Comparison of ENCODE assay signal across 2 cellular contexts in the genomic region with DNA sequence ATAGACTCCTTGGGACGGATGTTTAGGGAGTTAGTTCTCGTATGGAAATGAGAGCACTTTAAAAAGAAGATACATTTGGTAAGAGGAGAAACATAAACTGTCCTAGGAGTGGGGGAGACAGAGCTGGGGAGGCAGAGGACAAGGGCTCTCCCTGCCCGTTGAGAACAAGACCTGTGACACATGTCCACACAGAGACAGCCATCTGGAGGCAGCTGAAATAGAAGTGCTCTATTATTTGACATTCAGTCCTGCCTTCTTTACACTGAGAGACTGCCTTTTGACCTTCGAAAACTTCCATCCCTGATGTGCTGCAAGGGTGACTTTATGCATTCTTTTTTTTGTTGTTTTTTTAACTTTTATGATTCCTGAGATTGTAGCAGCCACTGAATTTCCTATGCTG.
TF ChIP-seq lines count a peak whose summit lies in the region.

No MANE protein-coding gene starts in this region.

TF ChIP-seq in GM23338, 12 proteins besides CTCF, POLR2A, EP300 and RAD21 (continued from another document):
- TF ChIP-seq, protein P1, sequence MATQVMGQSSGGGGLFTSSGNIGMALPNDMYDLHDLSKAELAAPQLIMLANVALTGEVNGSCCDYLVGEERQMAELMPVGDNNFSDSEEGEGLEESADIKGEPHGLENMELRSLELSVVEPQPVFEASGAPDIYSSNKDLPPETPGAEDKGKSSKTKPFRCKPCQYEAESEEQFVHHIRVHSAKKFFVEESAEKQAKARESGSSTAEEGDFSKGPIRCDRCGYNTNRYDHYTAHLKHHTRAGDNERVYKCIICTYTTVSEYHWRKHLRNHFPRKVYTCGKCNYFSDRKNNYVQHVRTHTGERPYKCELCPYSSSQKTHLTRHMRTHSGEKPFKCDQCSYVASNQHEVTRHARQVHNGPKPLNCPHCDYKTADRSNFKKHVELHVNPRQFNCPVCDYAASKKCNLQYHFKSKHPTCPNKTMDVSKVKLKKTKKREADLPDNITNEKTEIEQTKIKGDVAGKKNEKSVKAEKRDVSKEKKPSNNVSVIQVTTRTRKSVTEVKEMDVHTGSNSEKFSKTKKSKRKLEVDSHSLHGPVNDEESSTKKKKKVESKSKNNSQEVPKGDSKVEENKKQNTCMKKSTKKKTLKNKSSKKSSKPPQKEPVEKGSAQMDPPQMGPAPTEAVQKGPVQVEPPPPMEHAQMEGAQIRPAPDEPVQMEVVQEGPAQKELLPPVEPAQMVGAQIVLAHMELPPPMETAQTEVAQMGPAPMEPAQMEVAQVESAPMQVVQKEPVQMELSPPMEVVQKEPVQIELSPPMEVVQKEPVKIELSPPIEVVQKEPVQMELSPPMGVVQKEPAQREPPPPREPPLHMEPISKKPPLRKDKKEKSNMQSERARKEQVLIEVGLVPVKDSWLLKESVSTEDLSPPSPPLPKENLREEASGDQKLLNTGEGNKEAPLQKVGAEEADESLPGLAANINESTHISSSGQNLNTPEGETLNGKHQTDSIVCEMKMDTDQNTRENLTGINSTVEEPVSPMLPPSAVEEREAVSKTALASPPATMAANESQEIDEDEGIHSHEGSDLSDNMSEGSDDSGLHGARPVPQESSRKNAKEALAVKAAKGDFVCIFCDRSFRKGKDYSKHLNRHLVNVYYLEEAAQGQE (IDR thresholded peaks at IDR 0.05; ENCODE audit: unreplicated experiment) = no peak
- TF ChIP-seq STAT1 (IDR thresholded peaks at IDR 0.05; ENCODE audit: unreplicated experiment) = no peak
- TF ChIP-seq ZNF462 (CRISPR knock-in tag; IDR thresholded peaks at IDR 0.05) = no peak
- no peak for TF ChIP-seq POLR2AphosphoS5 (IDR thresholded peaks at IDR 0.05; ENCODE audit: low read depth)
- TF ChIP-seq CREB1 (CRISPR knock-in tag; IDR thresholded peaks at IDR 0.05; ENCODE audit: low read depth) = no peak
- TF ChIP-seq, protein P2, sequence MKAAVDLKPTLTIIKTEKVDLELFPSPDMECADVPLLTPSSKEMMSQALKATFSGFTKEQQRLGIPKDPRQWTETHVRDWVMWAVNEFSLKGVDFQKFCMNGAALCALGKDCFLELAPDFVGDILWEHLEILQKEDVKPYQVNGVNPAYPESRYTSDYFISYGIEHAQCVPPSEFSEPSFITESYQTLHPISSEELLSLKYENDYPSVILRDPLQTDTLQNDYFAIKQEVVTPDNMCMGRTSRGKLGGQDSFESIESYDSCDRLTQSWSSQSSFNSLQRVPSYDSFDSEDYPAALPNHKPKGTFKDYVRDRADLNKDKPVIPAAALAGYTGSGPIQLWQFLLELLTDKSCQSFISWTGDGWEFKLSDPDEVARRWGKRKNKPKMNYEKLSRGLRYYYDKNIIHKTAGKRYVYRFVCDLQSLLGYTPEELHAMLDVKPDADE (IDR thresholded peaks at IDR 0.05) = no peak
- no peak for TF ChIP-seq ZNF331 (CRISPR knock-in tag; IDR thresholded peaks at IDR 0.05; ENCODE audit: low read depth)

TF ChIP-seq in H1, 55 proteins besides CTCF, POLR2A, EP300 and RAD21 (continued from another document):
- TF ChIP-seq, protein P3, sequence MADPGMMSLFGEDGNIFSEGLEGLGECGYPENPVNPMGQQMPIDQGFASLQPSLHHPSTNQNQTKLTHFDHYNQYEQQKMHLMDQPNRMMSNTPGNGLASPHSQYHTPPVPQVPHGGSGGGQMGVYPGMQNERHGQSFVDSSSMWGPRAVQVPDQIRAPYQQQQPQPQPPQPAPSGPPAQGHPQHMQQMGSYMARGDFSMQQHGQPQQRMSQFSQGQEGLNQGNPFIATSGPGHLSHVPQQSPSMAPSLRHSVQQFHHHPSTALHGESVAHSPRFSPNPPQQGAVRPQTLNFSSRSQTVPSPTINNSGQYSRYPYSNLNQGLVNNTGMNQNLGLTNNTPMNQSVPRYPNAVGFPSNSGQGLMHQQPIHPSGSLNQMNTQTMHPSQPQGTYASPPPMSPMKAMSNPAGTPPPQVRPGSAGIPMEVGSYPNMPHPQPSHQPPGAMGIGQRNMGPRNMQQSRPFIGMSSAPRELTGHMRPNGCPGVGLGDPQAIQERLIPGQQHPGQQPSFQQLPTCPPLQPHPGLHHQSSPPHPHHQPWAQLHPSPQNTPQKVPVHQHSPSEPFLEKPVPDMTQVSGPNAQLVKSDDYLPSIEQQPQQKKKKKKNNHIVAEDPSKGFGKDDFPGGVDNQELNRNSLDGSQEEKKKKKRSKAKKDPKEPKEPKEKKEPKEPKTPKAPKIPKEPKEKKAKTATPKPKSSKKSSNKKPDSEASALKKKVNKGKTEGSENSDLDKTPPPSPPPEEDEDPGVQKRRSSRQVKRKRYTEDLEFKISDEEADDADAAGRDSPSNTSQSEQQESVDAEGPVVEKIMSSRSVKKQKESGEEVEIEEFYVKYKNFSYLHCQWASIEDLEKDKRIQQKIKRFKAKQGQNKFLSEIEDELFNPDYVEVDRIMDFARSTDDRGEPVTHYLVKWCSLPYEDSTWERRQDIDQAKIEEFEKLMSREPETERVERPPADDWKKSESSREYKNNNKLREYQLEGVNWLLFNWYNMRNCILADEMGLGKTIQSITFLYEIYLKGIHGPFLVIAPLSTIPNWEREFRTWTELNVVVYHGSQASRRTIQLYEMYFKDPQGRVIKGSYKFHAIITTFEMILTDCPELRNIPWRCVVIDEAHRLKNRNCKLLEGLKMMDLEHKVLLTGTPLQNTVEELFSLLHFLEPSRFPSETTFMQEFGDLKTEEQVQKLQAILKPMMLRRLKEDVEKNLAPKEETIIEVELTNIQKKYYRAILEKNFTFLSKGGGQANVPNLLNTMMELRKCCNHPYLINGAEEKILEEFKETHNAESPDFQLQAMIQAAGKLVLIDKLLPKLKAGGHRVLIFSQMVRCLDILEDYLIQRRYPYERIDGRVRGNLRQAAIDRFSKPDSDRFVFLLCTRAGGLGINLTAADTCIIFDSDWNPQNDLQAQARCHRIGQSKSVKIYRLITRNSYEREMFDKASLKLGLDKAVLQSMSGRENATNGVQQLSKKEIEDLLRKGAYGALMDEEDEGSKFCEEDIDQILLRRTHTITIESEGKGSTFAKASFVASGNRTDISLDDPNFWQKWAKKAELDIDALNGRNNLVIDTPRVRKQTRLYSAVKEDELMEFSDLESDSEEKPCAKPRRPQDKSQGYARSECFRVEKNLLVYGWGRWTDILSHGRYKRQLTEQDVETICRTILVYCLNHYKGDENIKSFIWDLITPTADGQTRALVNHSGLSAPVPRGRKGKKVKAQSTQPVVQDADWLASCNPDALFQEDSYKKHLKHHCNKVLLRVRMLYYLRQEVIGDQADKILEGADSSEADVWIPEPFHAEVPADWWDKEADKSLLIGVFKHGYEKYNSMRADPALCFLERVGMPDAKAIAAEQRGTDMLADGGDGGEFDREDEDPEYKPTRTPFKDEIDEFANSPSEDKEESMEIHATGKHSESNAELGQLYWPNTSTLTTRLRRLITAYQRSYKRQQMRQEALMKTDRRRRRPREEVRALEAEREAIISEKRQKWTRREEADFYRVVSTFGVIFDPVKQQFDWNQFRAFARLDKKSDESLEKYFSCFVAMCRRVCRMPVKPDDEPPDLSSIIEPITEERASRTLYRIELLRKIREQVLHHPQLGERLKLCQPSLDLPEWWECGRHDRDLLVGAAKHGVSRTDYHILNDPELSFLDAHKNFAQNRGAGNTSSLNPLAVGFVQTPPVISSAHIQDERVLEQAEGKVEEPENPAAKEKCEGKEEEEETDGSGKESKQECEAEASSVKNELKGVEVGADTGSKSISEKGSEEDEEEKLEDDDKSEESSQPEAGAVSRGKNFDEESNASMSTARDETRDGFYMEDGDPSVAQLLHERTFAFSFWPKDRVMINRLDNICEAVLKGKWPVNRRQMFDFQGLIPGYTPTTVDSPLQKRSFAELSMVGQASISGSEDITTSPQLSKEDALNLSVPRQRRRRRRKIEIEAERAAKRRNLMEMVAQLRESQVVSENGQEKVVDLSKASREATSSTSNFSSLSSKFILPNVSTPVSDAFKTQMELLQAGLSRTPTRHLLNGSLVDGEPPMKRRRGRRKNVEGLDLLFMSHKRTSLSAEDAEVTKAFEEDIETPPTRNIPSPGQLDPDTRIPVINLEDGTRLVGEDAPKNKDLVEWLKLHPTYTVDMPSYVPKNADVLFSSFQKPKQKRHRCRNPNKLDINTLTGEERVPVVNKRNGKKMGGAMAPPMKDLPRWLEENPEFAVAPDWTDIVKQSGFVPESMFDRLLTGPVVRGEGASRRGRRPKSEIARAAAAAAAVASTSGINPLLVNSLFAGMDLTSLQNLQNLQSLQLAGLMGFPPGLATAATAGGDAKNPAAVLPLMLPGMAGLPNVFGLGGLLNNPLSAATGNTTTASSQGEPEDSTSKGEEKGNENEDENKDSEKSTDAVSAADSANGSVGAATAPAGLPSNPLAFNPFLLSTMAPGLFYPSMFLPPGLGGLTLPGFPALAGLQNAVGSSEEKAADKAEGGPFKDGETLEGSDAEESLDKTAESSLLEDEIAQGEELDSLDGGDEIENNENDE (IDR thresholded peaks at IDR 0.05; ENCODE audit: insufficient replicate concordance, low read length) = no peak
- no peak for TF ChIP-seq CHD2 (IDR thresholded peaks at IDR 0.05; ENCODE audit: low read length)
- no peak for TF ChIP-seq TCF12 (IDR thresholded peaks at IDR 0.05; ENCODE audit: low read depth, low read length)
- no peak for TF ChIP-seq MAFK (IDR thresholded peaks at IDR 0.05; ENCODE audit: low read depth, low read length)
